In the genomic region with DNA sequence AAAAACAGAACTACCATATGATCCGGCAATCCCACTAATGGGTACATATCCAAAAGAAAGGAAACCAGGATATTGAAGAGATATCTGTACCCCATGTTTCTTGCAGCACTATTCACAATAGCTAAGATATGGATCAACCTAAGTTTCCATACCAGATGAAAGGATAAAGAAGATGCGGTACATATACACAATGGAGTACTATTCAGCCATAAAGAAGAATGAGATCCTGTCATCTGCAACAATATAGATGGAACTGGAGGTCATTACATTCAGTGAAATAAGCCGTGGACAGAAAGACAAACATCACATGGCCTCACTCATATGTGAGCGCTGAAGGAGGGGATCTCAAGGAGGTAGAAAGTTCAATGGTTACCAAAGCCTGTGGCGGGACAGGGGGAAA, we compare ENCODE assay signal across 14 cellular contexts. TPM values are rescaled to one million over a fixed set of nuclear protein-coding genes. Genes with fewer than 3 reads are reported as not detected.
A peak's percentile ranks its signal among the peaks of the same experiment; 100 is the strongest.
DNase-seq lines count a peak whose midpoint lies in the region; ATAC-seq and TF ChIP-seq lines count a peak whose summit lies in the region.
"Had no signal": no experiment of that assay in that cellular context is flagged by ENCODE, and none has a peak within 500 bp of the region (broad histone marks: within the 10 kb centered on the region; RNA-seq: fewer than 3 reads in every experiment).

No MANE protein-coding gene starts in this region.

- H3K4me1 ChIP-seq in transverse colon: peaks cover 5 to 14% (median 7%) of the 10 kb centered on the region in 4 donors

- H3K9me3 ChIP-seq in transverse colon: no peaks in the 10 kb centered on the region

- no peak overlapping the region for H3K4me3 ChIP-seq in transverse colon

- no peak for DNase-seq in activated naive CD8-positive, alpha-beta T cell treated with anti-CD3 and anti-CD28 coated beads for 36 hours
- DNase-seq in activated B cell treated with CpG ODN at 0.5 μM for 24 hours (no peak), hypothalamus (lab: John Stamatoyannopoulos, UW) (no peak), occipital lobe (lab: John Stamatoyannopoulos, UW) (no peak), transverse colon (no peak)
- DNase-seq: AML-193, DND-41, NCI-H1048, NCI-H1436 treated with DMSO at 0.1 percent for 48 hours, NCI-H2029 treated with DMSO at 0.1 percent for 48 hours, NCI-H748 treated with DMSO at 0.1 percent for 48 hours had no signal

- no peak for TF ChIP-seq CTCF in activated B cell treated with CpG ODN at 0.5 μM for 24 hours (IDR thresholded peaks at IDR 0.05)
- no peak for TF ChIP-seq CTCF in nephron (IDR thresholded peaks at IDR 0.05; ENCODE audit: unreplicated experiment in 3 of 3)
- TF ChIP-seq CTCF in transverse colon (IDR thresholded peaks at IDR 0.05): no peak

- no peak for ATAC-seq in activated B cell treated with CpG ODN at 0.5 μM for 24 hours (ENCODE audit: low read depth)

- H3K9me3 Mint-ChIP-seq in activated naive CD8-positive, alpha-beta T cell (ENCODE audit: low read depth): no peaks in the 10 kb centered on the region
- H3K9me3 Mint-ChIP-seq in activated naive CD8-positive, alpha-beta T cell treated with anti-CD3 and anti-CD28 coated beads for 36 hours: peaks cover 2% of the 10 kb centered on the region
- H3K9me3 Mint-ChIP-seq in activated B cell treated with CpG ODN at 0.5 μM for 24 hours (peaks cover 2% of the 10 kb centered on the region), nephron (peaks cover 7% of the 10 kb centered on the region)
- H3K9me3 Mint-ChIP-seq: HFFc6 had no signal

- TF ChIP-seq POLR2A in transverse colon (IDR thresholded peaks at IDR 0.05): no peak

- H3K4me3 Mint-ChIP-seq in activated naive CD8-positive, alpha-beta T cell: no peak overlapping the region
- no peak overlapping the region for H3K4me3 Mint-ChIP-seq in activated naive CD8-positive, alpha-beta T cell treated with anti-CD3 and anti-CD28 coated beads for 36 hours
- H3K4me3 Mint-ChIP-seq in activated B cell treated with CpG ODN at 0.5 μM for 24 hours: peak overlapping the region; percentile 4
- peak overlapping the region; percentile 50 to 84 (median 79) for H3K4me3 Mint-ChIP-seq in nephron
- H3K4me3 Mint-ChIP-seq: HFFc6 had no signal

- no peaks in the 10 kb centered on the region for H3K36me3 ChIP-seq in transverse colon

- peak overlapping the region; percentile 0 for H3K27ac Mint-ChIP-seq in activated naive CD8-positive, alpha-beta T cell
- no peak overlapping the region for H3K27ac Mint-ChIP-seq in activated naive CD8-positive, alpha-beta T cell treated with anti-CD3 and anti-CD28 coated beads for 36 hours
- H3K27ac Mint-ChIP-seq in activated B cell treated with CpG ODN at 0.5 μM for 24 hours (no peak overlapping the region), nephron (peak overlapping the region in 1 of 3 experiments; percentile 11)
- H3K27ac Mint-ChIP-seq: HFFc6 had no signal

- CTCF ChIA-PET in activated B cell treated with CpG ODN at 0.5 μM for 24 hours (lab: Charles Lee): no interaction called here

- H3K27me3 Mint-ChIP-seq in activated naive CD8-positive, alpha-beta T cell: no peaks in the 10 kb centered on the region
- H3K27me3 Mint-ChIP-seq in activated naive CD8-positive, alpha-beta T cell treated with anti-CD3 and anti-CD28 coated beads for 36 hours: no peaks in the 10 kb centered on the region
- H3K27me3 Mint-ChIP-seq in activated B cell treated with CpG ODN at 0.5 μM for 24 hours (no peaks in the 10 kb centered on the region), nephron (ENCODE audit: low read depth) (no peaks in the 10 kb centered on the region)

- H3K36me3 Mint-ChIP-seq in activated naive CD8-positive, alpha-beta T cell: peaks cover 4% of the 10 kb centered on the region
- H3K36me3 Mint-ChIP-seq in activated naive CD8-positive, alpha-beta T cell treated with anti-CD3 and anti-CD28 coated beads for 36 hours: peaks cover 22% of the 10 kb centered on the region
- H3K36me3 Mint-ChIP-seq in activated B cell treated with CpG ODN at 0.5 μM for 24 hours (ENCODE audit: low read depth): peaks cover 3% of the 10 kb centered on the region
- H3K36me3 Mint-ChIP-seq in nephron (ENCODE audit: low read depth): peaks cover 36% of the 10 kb centered on the region

- intact Hi-C loops in activated B cell treated with CpG ODN at 0.5 μM for 24 hours (cut with micrococcal nuclease): loop anchor here (5.0 kb wide), 4 partner anchors 109 to 831 kb away; a partner anchor contains a TSS
- intact Hi-C loops in transverse colon (cut with DNase I; ENCODE audit: low total_unique reads): loop anchor here (10.0 kb wide), 1 partner anchor 86 kb away; no protein-coding TSS in a partner anchor

- TF ChIP-seq EP300 in transverse colon (IDR thresholded peaks at IDR 0.05; ENCODE audit: low read depth): no peak

- H3K27me3 ChIP-seq in transverse colon: no peaks in the 10 kb centered on the region

- 93 to 97% methylated on average over 2 to 5 of the region's 5 CpGs for whole genome bisulfite sequencing in transverse colon (ENCODE audit: low coverage in 1 of 2), 2 donors

- in situ Hi-C loops in transverse colon (cut with MboI; ENCODE audit: low pct_ligation_motif_present in 1 of 4, low pct_unique_long_range_greater_than_20kb in 1 of 4, low sequenced_read_pairs in 3 of 4): no loop called here

- no peak overlapping the region for H3K27ac ChIP-seq in transverse colon

- POLR2A ChIA-PET in activated B cell treated with CpG ODN at 0.5 μM for 24 hours (lab: Charles Lee): no interaction called here

- peaks cover 19% of the 10 kb centered on the region for H3K4me1 Mint-ChIP-seq in activated naive CD8-positive, alpha-beta T cell (ENCODE audit: low read depth)
- peaks cover 21% of the 10 kb centered on the region for H3K4me1 Mint-ChIP-seq in activated naive CD8-positive, alpha-beta T cell treated with anti-CD3 and anti-CD28 coated beads for 36 hours
- H3K4me1 Mint-ChIP-seq in activated B cell treated with CpG ODN at 0.5 μM for 24 hours (peaks cover 16% of the 10 kb centered on the region), nephron (peaks cover 12% of the 10 kb centered on the region)

RNA-seq across cellular contexts. Expression of a gene that starts 3.0 kb away (rescaled TPM):
- 10 to 100 TPM; 26.6 to 30.7 TPM for total RNA-seq in activated naive CD8-positive, alpha-beta T cell treated with anti-CD3 and anti-CD28 coated beads for 36 hours
- total RNA-seq in activated B cell treated with CpG ODN at 0.5 μM for 24 hours (34.8 and 36.2 TPM in 2 replicates), occipital lobe (74.1 TPM), transverse colon (10 to 100 TPM; 22.7 to 41.5 (median 29.1) TPM)

Comparison
In these comparisons a context has a peak if more than half of its experiments do, and no peak if none do; other contexts are left out.
1. H3K4me3 Mint-ChIP-seq: peak in activated B cell treated with CpG ODN at 0.5 μM for 24 hours (single experiment) and nephron (3 of 3); none in activated naive CD8-positive, alpha-beta T cell (single experiment) and activated naive CD8-positive, alpha-beta T cell treated with anti-CD3 and anti-CD28 coated beads for 36 hours (single experiment).